ENCODE assay signal across 8 cellular contexts in the genomic region with DNA sequence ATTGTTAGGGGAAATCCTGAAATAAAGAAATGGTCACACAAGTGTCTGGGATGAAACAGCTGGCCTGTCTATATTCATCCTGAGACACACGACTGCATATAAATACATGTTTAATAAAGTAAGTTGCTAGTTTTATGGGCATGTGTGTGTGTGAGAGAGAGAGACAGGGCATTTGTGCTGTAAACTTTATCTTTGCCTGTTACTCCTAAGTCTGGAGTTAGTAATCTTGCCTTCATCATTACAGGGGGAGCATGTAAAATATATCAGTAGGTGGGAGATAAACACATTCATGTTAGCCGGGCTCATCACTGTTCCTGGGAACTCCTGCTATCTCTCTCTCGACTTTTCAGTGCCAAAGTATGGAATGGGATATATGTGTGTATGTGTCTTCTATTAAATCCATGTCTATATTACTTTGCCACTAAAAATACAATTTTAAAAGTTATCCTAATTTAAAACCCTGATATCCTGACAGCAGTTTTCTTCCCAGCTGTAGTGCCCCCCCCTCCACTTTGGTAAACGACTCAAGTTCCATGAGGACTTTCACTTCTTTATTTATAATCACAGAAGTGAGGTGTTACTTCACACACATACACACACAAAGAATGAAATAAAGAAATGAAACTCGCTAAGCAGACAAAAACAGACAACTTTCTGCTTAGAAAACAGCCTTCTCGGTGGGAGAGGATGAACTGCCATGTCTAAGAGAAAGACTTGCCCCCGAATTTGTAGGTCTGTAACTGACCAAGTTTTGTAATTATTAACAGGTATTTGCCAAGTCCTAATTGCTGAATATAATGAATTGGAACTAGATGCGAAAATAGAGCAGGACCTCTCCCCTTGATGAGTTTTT. TPM values are rescaled to one million over a fixed set of nuclear protein-coding genes. Genes with fewer than 3 reads are reported as not detected.
DNase-seq lines count a peak whose midpoint lies in the region; ATAC-seq and TF ChIP-seq lines count a peak whose summit lies in the region.

No MANE protein-coding gene starts in this region.

- H3K27ac ChIP-seq in RWPE1, result no peak overlapping the region

- CTCF ChIA-PET in activated B cell treated with CpG ODN at 0.5 μM for 24 hours (lab: Charles Lee), result interaction anchor here (0.7 to 1.0 kb wide), 6 partner anchors 15 to 1234 kb away, joined by 3 to 4 read pairs (median 3); no protein-coding TSS in a partner anchor
- CTCF ChIA-PET in RWPE1 (lab: Yijun Ruan, JAX), result interaction anchor here (0.6 kb wide), 2 partner anchors 371 to 1002 kb away, joined by 3 to 4 read pairs; no protein-coding TSS in a partner anchor

- H3K27me3 Mint-ChIP-seq in activated B cell treated with CpG ODN at 0.5 μM for 24 hours, result no peaks in the 10 kb centered on the region

- peaks cover 69% of the 10 kb centered on the region for H3K27me3 ChIP-seq in mucosa of stomach (ENCODE audit: control insufficient read depth, insufficient read depth, low read length)

- TF ChIP-seq CTCF in activated B cell treated with CpG ODN at 0.5 μM for 24 hours (IDR thresholded peaks at IDR 0.05), result no peak
- TF ChIP-seq CTCF in RWPE1 (conservative IDR thresholded peaks at IDR 0.05; ENCODE audit: low read depth), result no peak

- H3K9me3 ChIP-seq in mucosa of stomach (ENCODE audit: control insufficient read depth, low read length), result no peaks in the 10 kb centered on the region

- no peaks in the 10 kb centered on the region for H3K9me3 Mint-ChIP-seq in activated B cell treated with CpG ODN at 0.5 μM for 24 hours

- ATAC-seq in GM18907 (IDR thresholded peaks at IDR 0.05; ENCODE audit: unreplicated experiment) (peak; percentile 70), HG02973 (IDR thresholded peaks at IDR 0.05; ENCODE audit: unreplicated experiment) (peak; percentile 46), activated B cell treated with CpG ODN at 0.5 μM for 24 hours (ENCODE audit: low read depth) (peak; percentile 28)

- H3K36me3 ChIP-seq in mucosa of stomach (ENCODE audit: control insufficient read depth, insufficient read depth, low read length), result no peaks in the 10 kb centered on the region

- DNase-seq in activated B cell treated with CpG ODN at 0.5 μM for 24 hours, result no peak
- DNase-seq in HuH-7.5 (ENCODE audit: low spot score), result no peak
- DNase-seq in activated naive CD4-positive, alpha-beta T cell (lab: John Stamatoyannopoulos, UW), result no peak
- no peak for DNase-seq in RWPE1 (ENCODE audit: low spot score)
- DNase-seq in NCI-H2227 treated with DMSO at 0.1 percent for 48 hours (lab: John Stamatoyannopoulos, UW), result no peak

- peaks cover 25% of the 10 kb centered on the region for H3K36me3 Mint-ChIP-seq in activated B cell treated with CpG ODN at 0.5 μM for 24 hours (ENCODE audit: low read depth)

- H3K4me1 ChIP-seq in mucosa of stomach (ENCODE audit: control insufficient read depth, insufficient read depth, low read length), result no peaks in the 10 kb centered on the region

- H3K4me3 Mint-ChIP-seq in activated B cell treated with CpG ODN at 0.5 μM for 24 hours, result no peak overlapping the region

- no peak overlapping the region for H3K27ac Mint-ChIP-seq in activated B cell treated with CpG ODN at 0.5 μM for 24 hours

- peak overlapping the region; percentile 58 for H3K9ac ChIP-seq in mucosa of stomach (ENCODE audit: low read length)

- POLR2A ChIA-PET in activated B cell treated with CpG ODN at 0.5 μM for 24 hours (lab: Charles Lee), result interaction anchor here (0.5 to 4.3 kb wide), 21 partner anchors 8 to 1232 kb away, joined by 3 to 35 read pairs (median 3); no protein-coding TSS in a partner anchor
- POLR2A ChIA-PET in RWPE1 (lab: Yijun Ruan, JAX; ENCODE audit: low non-redundant PET), result no interaction called here

- peaks cover 45% of the 10 kb centered on the region for H3K4me1 Mint-ChIP-seq in activated B cell treated with CpG ODN at 0.5 μM for 24 hours

- peak overlapping the region; percentile 0 for H3K4me3 ChIP-seq in mucosa of stomach (ENCODE audit: low read length)

- intact Hi-C loops in activated B cell treated with CpG ODN at 0.5 μM for 24 hours (cut with micrococcal nuclease), result loop anchor here (1.0 to 5.0 kb wide), 13 partner anchors 30 to 1233 kb away; no protein-coding TSS in a partner anchor

RNA-seq across cellular contexts. Expression of a gene that starts 0.9 kb away (rescaled TPM):
- 162 and 200 TPM in 2 replicates for total RNA-seq in activated B cell treated with CpG ODN at 0.5 μM for 24 hours
